8 cellular contexts compared by ENCODE assay signal in the genomic region with DNA sequence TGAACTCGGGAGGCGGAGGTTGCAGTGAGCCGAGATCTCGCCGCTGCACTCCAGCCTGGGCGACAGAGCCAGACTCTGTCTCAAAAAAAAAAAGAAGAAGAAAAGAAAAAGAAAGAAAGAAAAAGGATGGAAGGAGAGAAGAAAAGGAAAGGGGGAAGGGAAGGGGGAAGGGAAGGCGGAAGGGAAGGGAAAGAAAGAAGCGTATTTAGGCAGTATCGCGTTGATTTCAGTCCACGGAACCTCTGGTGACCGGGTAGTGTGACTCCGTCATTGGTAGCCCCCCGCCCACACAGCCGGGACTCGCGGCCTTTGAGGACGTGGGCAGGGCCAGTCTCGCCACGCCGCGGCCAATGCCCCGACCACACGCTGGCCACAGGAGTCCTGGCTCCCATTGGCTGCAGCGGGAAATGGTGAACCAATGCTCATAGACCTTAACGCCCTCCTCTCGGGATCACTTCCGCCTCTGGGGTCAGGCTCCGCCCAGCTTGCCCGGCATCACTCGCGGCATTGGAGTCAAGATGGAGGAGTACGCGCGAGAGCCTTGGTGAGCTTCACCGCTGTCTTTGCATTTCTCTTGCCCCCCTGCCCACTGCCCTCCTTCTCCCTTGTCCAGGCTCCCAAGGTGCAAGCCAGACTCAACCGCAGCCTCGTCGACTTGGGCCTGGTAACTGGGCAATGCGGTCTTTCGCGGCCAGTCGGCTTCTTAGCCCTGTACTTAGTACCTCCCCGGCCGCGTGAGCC. TPM values are rescaled to one million over a fixed set of nuclear protein-coding genes. Genes with fewer than 3 reads are reported as not detected.
A peak's percentile ranks its signal among the peaks of the same experiment; 100 is the strongest.
DNase-seq lines count a peak whose midpoint lies in the region; ATAC-seq, FAIRE-seq and TF ChIP-seq lines count a peak whose summit lies in the region.

A gene (plus strand): TSS at position 495 of the 741 bp plus-strand sequence. CDS start 24 bp downstream, at position 519.

- FAIRE-seq in TTC549 (lab: Jason Lieb, UNC), result peak; percentile 99

- H3K9me3 ChIP-seq in body of pancreas (no peaks in the 10 kb centered on the region), sigmoid colon (no peaks in the 10 kb centered on the region)

- DNase-seq in NCI-H2107 treated with DMSO at 0.1 percent for 48 hours (lab: John Stamatoyannopoulos, UW; ENCODE audit: unreplicated experiment) (peak; percentile 94), body of pancreas (peak; percentile 95 to 98 (median 96)), iPS DF 4.7 (ENCODE audit: extremely low read depth, low spot score) (peak; percentile 87), sigmoid colon (peak; percentile 99)

- ATAC-seq in GM18520 (IDR thresholded peaks at IDR 0.05; ENCODE audit: unreplicated experiment) (peak; percentile 100), HG03064 (IDR thresholded peaks at IDR 0.05; ENCODE audit: low read depth, unreplicated experiment) (peak; percentile 99), body of pancreas (peak; percentile 100)

- H3K27ac ChIP-seq in 22Rv1 (peak within 1 kb of the TSS; percentile 82), body of pancreas (peak within 1 kb of the TSS; percentile 57 to 85 (median 75)), sigmoid colon (peak within 1 kb of the TSS; percentile 85 to 92 (median 90))

- TF ChIP-seq EP300 in sigmoid colon (IDR thresholded peaks at IDR 0.05), result no peak

- 1 to 2% methylated on average over 24 to 45 of the region's 46 CpGs for WGBS in body of pancreas, 2 donors
- 1% methylated on average over 46 of the region's 46 CpGs for WGBS in sigmoid colon, 2 donors

- intact Hi-C loops in body of pancreas (cut with DNase I), result no loop called here
- intact Hi-C loops in sigmoid colon (cut with DNase I), result no loop called here

- TF ChIP-seq CTCF in 22Rv1 (IDR thresholded peaks at IDR 0.05) (no peak; the same call in 1 of the 2 replicates), body of pancreas (IDR thresholded peaks at IDR 0.05) (peak in 3 of 7 experiments; percentile 2 to 30 (median 8)), sigmoid colon (IDR thresholded peaks at IDR 0.05) (no peak)

- H3K4me1 ChIP-seq in body of pancreas (peaks cover 15% of the 10 kb centered on the region), sigmoid colon (peaks cover 0 to 21% (median 15%) of the 10 kb centered on the region in 4 donors)

- H3K27me3 ChIP-seq in body of pancreas (no peaks in the 10 kb centered on the region), sigmoid colon (no peaks in the 10 kb centered on the region)

- H3K4me3 ChIP-seq in body of pancreas, result peak within 1 kb of the TSS; percentile 50 to 91
- H3K4me3 ChIP-seq in sigmoid colon, result peak within 1 kb of the TSS; percentile 75 to 92 (median 88)

- TF ChIP-seq POLR2A in body of pancreas (IDR thresholded peaks at IDR 0.05) (peak; percentile 80 to 93 (median 92)), sigmoid colon (IDR thresholded peaks at IDR 0.05) (peak; percentile 76 to 78)

- H3K36me3 ChIP-seq in body of pancreas (replicated peaks in 1 of 2; ENCODE audit: insufficient read depth in 1 of 2, low read depth in 2 of 2), result peaks cover 0 to 6% of the 10 kb centered on the region in 2 donors
- H3K36me3 ChIP-seq in sigmoid colon, result peaks cover 7 to 30% (median 15%) of the 10 kb centered on the region in 4 donors

RNA-seq across cellular contexts. Expression of the gene that starts here (rescaled TPM):
- total RNA-seq in body of pancreas, result 10 to 100 TPM; 20.2 to 25.4 TPM
- total RNA-seq in sigmoid colon, result 10 to 100 TPM; 23.3 to 56.7 (median 38.4) TPM
- 10 to 100 TPM; 48.6 to 71.4 (median 57.7) TPM for polyA plus RNA-seq in sigmoid colon

Comparison
In these comparisons a context has a peak if more than half of its experiments do, and no peak if none do; other contexts are left out.
1. Peak in every context shown above with its lines: DNase-seq, ATAC-seq, H3K4me3 ChIP-seq and H3K27ac ChIP-seq.